ENCODE assay signal across 12 cellular contexts in genomic region chr10:23081891-23082290, GRCh38. TPM values are rescaled to one million over a fixed set of nuclear protein-coding genes. Genes with fewer than 3 reads are reported as not detected.
DNase-seq lines count a peak whose midpoint lies in the region; ATAC-seq, FAIRE-seq and TF ChIP-seq lines count a peak whose summit lies in the region.
"Had no signal": no experiment of that assay in that cellular context is flagged by ENCODE, and none has a peak within 500 bp of the region (broad histone marks: within the 10 kb centered on the region; RNA-seq: fewer than 3 reads in every experiment).

No MANE protein-coding gene starts in this region.

- H3K27me3 ChIP-seq in GM12878 (replicated peaks in 1 of 2; ENCODE audit: control insufficient read depth in 2 of 2, insufficient read depth in 2 of 2, low read length in 1 of 2) (peaks cover 0 to 3% of the 10 kb centered on the region in 2 experiments; a peak in 2 of 4 replicates), neuronal stem cell (ENCODE audit: control insufficient read depth in 3 of 3, insufficient read depth in 3 of 3, low read depth in 1 of 3, low read length in 3 of 3) (no peaks in the 10 kb centered on the region)
- H3K27me3 ChIP-seq: uterus had no signal

- no peak overlapping the region for H2AK5ac ChIP-seq in neuronal stem cell (ENCODE audit: low read depth, low read length)

- TF ChIP-seq EP300 in GM12878 (IDR thresholded peaks at IDR 0.05; ENCODE audit: borderline replicate concordance in 1 of 2, control insufficient read depth in 1 of 2, low read depth in 2 of 2, low read length in 2 of 2), result no peak

- H3K9me3 ChIP-seq in GM12878 (replicated peaks; ENCODE audit: control insufficient read depth, insufficient read depth, low read length) (no peaks in the 10 kb centered on the region), neuronal stem cell (replicated peaks in 1 of 2; ENCODE audit: control insufficient read depth in 2 of 2, insufficient read depth in 1 of 2, low read depth in 1 of 2, low read length in 2 of 2) (no peaks in the 10 kb centered on the region)
- H3K9me3 ChIP-seq: uterus had no signal

- no peak overlapping the region for H4K91ac ChIP-seq in neuronal stem cell (ENCODE audit: low read depth, low read length, poor library complexity)

- H3K79me1 ChIP-seq in neuronal stem cell (ENCODE audit: low read depth, low read length), result no peaks in the 10 kb centered on the region

- no peaks in the 10 kb centered on the region for H3K79me2 ChIP-seq in GM12878 (ENCODE audit: control insufficient read depth, insufficient read depth, low read length)

- 0% methylated on average over 4 of the region's 4 CpGs for WGBS in GM12878 (ENCODE audit: insufficient coverage, insufficient replicate concordance, low lambda C conversion rate, missing lambda C conversion rate)
- WGBS in neuronal stem cell (ENCODE audit: extremely low coverage in 2 of 2, insufficient read length in 2 of 2, insufficient replicate concordance in 1 of 2), 2 donors, result no CpG with 5 or more reads among the region's 4 CpGs

- ATAC-seq in GM12878, result peak; percentile 85
- no peak for ATAC-seq in stimulated activated memory B cell treated with anti-CD40 and anti-IgM and Interleukin-4, amounts not matched to agents 10 μg/mL and 1 μg/mL and 100 μg/mL, for 72 hours
- ATAC-seq in HG03432 (IDR thresholded peaks at IDR 0.05; ENCODE audit: unreplicated experiment), result no peak

- no peak overlapping the region for H3K14ac ChIP-seq in neuronal stem cell (ENCODE audit: low read length)

- in situ Hi-C loops in GM12878 (cut with MboI), result no loop called here

- no peak overlapping the region for H3K4me3 Mint-ChIP-seq in nephron
- H3K4me3 Mint-ChIP-seq in stimulated activated memory B cell treated with anti-CD40 and anti-IgM and Interleukin-4, amounts not matched to agents 10 μg/mL and 1 μg/mL and 100 μg/mL, for 72 hours, result no peak overlapping the region

- POLR2A ChIA-PET in GM12878 (lab: Charles Lee), result no interaction called here

- RAD21 ChIA-PET in GM12878 (lab: Charles Lee; ENCODE audit: unreplicated experiment), result interaction anchor here (0.9 kb wide), 1 partner anchor 9 kb away, joined by 3 read pairs; no protein-coding TSS in a partner anchor

- intact Hi-C loops in GM12878 (cut with micrococcal nuclease; ENCODE audit: unreplicated experiment), result loop anchor here (5.0 kb wide), 1 partner anchor 210 kb away; no protein-coding TSS in a partner anchor

- no peak overlapping the region for H3K18ac ChIP-seq in neuronal stem cell (ENCODE audit: low read length)

- no peak overlapping the region for H3K23ac ChIP-seq in neuronal stem cell (ENCODE audit: low read depth, low read length, poor library complexity)

- H2AFZ ChIP-seq in GM12878 (ENCODE audit: control insufficient read depth, low read depth, low read length) (no peak overlapping the region), neuronal stem cell (ENCODE audit: low read length) (no peak overlapping the region)

- no peaks in the 10 kb centered on the region for H4K20me1 ChIP-seq in GM12878 (ENCODE audit: control insufficient read depth, insufficient read depth)

- 0 out of 2 replicates have a peak, but pooled peaks have one; percentile 26 for TF ChIP-seq RAD21 in GM12878 (IDR thresholded peaks at IDR 0.05; ENCODE audit: insufficient read depth, low read depth, low read length)

- no peak for FAIRE-seq in GM12878 (lab: Jason Lieb, UNC)

- peaks cover 38% of the 10 kb centered on the region for H3K4me1 Mint-ChIP-seq in nephron
- H3K4me1 Mint-ChIP-seq in stimulated activated memory B cell treated with anti-CD40 and anti-IgM and Interleukin-4, amounts not matched to agents 10 μg/mL and 1 μg/mL and 100 μg/mL, for 72 hours, result no peaks in the 10 kb centered on the region

- H2BK12ac ChIP-seq in neuronal stem cell (ENCODE audit: low read length), result no peak overlapping the region

- H2BK15ac ChIP-seq in neuronal stem cell (ENCODE audit: low read length), result no peak overlapping the region

- H3K27ac ChIP-seq in GM12878 (ENCODE audit: control insufficient read depth, insufficient read depth) (no peak overlapping the region), neuronal stem cell (replicated peaks; ENCODE audit: low read length) (no peak overlapping the region)
- H3K27ac ChIP-seq: uterus had no signal

- BruUV-seq in GM12878 (replicated peaks; lab: Mats Ljungman, UMichigan), result no TSS peak

- H3K27me3 Mint-ChIP-seq in nephron (ENCODE audit: low read depth), result no peaks in the 10 kb centered on the region
- peaks cover 50% of the 10 kb centered on the region for H3K27me3 Mint-ChIP-seq in stimulated activated memory B cell treated with anti-CD40 and anti-IgM and Interleukin-4, amounts not matched to agents 10 μg/mL and 1 μg/mL and 100 μg/mL, for 72 hours

- H3K36me3 Mint-ChIP-seq in nephron (ENCODE audit: low read depth), result no peaks in the 10 kb centered on the region
- H3K36me3 Mint-ChIP-seq in stimulated activated memory B cell treated with anti-CD40 and anti-IgM and Interleukin-4, amounts not matched to agents 10 μg/mL and 1 μg/mL and 100 μg/mL, for 72 hours, result no peaks in the 10 kb centered on the region

- H2BK5ac ChIP-seq in neuronal stem cell (ENCODE audit: low read length), result no peak overlapping the region

- H3K9ac ChIP-seq in GM12878 (ENCODE audit: control insufficient read depth, insufficient read depth, low read length), result no peak overlapping the region
- H3K9ac ChIP-seq in neuronal stem cell (ENCODE audit: low read depth, low read length, poor library complexity), result no peak overlapping the region

- H3K4me3 ChIP-seq in GM12878 (no peak overlapping the region), neuronal stem cell (ENCODE audit: low read length in 2 of 2) (no peak overlapping the region)
- H3K4me3 ChIP-seq: uterus had no signal

- no peak overlapping the region for H3K4me2 ChIP-seq in GM12878 (ENCODE audit: control insufficient read depth, insufficient read depth)
- H3K4me2 ChIP-seq in neuronal stem cell (ENCODE audit: insufficient read depth, low read length, poor library complexity, severe bottlenecking), result no peak overlapping the region

- H3K9me3 Mint-ChIP-seq in nephron, result peaks cover 4% of the 10 kb centered on the region
- H3K9me3 Mint-ChIP-seq in stimulated activated memory B cell treated with anti-CD40 and anti-IgM and Interleukin-4, amounts not matched to agents 10 μg/mL and 1 μg/mL and 100 μg/mL, for 72 hours, result peaks cover 3% of the 10 kb centered on the region

- no peak for TF ChIP-seq POLR2A in GM12878 (IDR thresholded peaks at IDR 0.05; ENCODE audit: low read depth, low read length)

- SMC1A ChIA-PET in GM12878 (lab: Charles Lee; ENCODE audit: uncharacterized antibody, unreplicated experiment), result no interaction called here

- H4K8ac ChIP-seq in neuronal stem cell (ENCODE audit: low read depth, low read length), result no peak overlapping the region

- H2BK120ac ChIP-seq in neuronal stem cell (ENCODE audit: low read depth, low read length), result no peak overlapping the region

- H3K4me1 ChIP-seq in GM12878 (ENCODE audit: control insufficient read depth, insufficient read depth, low read length), result no peaks in the 10 kb centered on the region
- peaks cover 0 to 2% of the 10 kb centered on the region in 2 donors for H3K4me1 ChIP-seq in neuronal stem cell (ENCODE audit: control insufficient read depth in 2 of 2, insufficient read depth in 1 of 2, low read depth in 1 of 2, low read length in 2 of 2)
- H3K4me1 ChIP-seq: uterus had no signal

- no peak overlapping the region for H3K4ac ChIP-seq in neuronal stem cell (ENCODE audit: low read length)

- H3K36me3 ChIP-seq in GM12878 (ENCODE audit: control insufficient read depth in 2 of 2, insufficient read depth in 2 of 2, low read length in 1 of 2) (no peaks in the 10 kb centered on the region), neuronal stem cell (replicated peaks in 1 of 2; ENCODE audit: control insufficient read depth in 2 of 2, insufficient read depth in 2 of 2, low read length in 2 of 2) (no peaks in the 10 kb centered on the region)
- H3K36me3 ChIP-seq: uterus had no signal

- CTCF ChIA-PET in GM12878 (lab: Yijun Ruan, JAX), result interaction anchor here (0.7 to 1.5 kb wide), 3 partner anchors 9 to 86 kb away, joined by 3 to 4 read pairs (median 4); no protein-coding TSS in a partner anchor

- TF ChIP-seq CTCF in GM10266 (IDR thresholded peaks at IDR 0.05; ENCODE audit: control insufficient read depth, insufficient read depth, low read depth, missing control alignments) (peak; percentile 37), LNCAP (IDR thresholded peaks at IDR 0.05) (peak; percentile 33; the same call in 1 of the 2 replicates), GM12878 (IDR thresholded peaks at IDR 0.05 in 2 of 3, conservative IDR thresholded peaks at IDR 0.05 in 1 of 3; ENCODE audit: control insufficient read depth in 2 of 3, extremely low read depth in 1 of 3, insufficient read depth in 1 of 3, low read depth in 3 of 3, low read length in 3 of 3) (peak; percentile 37 to 39 (median 38); a peak in 5 of 6 replicates), nephron (IDR thresholded peaks at IDR 0.05; ENCODE audit: unreplicated experiment in 3 of 3) (no peak)

- H3K27ac Mint-ChIP-seq in nephron, result peak overlapping the region in 2 of 3 experiments; percentile 39 to 49
- H3K27ac Mint-ChIP-seq in stimulated activated memory B cell treated with anti-CD40 and anti-IgM and Interleukin-4, amounts not matched to agents 10 μg/mL and 1 μg/mL and 100 μg/mL, for 72 hours, result no peak overlapping the region

- DNase-seq in GM10266 (ENCODE audit: extremely low spot score) (no peak), GM12878 (ENCODE audit: low read depth, low spot score) (no peak), hypothalamus (lab: John Stamatoyannopoulos, UW) (no peak), neuronal stem cell (ENCODE audit: low spot score) (no peak)
- DNase-seq: activated CD4-positive, alpha-beta T cell treated with anti-CD3 and anti-CD28 coated beads, Interleukin-2, amount 50 U/mL, for 1 hour; islet precursor cell; NCI-H345; uterus had no signal

RNA-seq across cellular contexts. Expression of gene MSRB2, which starts 13.5 kb away (rescaled TPM):
- total RNA-seq in GM12878 (2013; cell fraction: nucleolus; rRNA removed), result 0.63 and 1.7 TPM in 2 replicates
- total RNA-seq in GM12878 (2014; rRNA removed) (6.4 and 7.9 TPM in 2 replicates), GM12878 (2014; rRNA removed; fragmentation: Illumina TruSeq; extraction: Trizol) (4.2 and 4.9 TPM in 2 replicates), GM12878 (2021) (7.1 and 9.8 TPM in 2 replicates)
- 4.1 TPM for polyA plus RNA-seq in GM12878 (2011; ENCODE audit: low read depth)
- polyA plus RNA-seq in GM12878 (2011; rRNA removed) (6.7 and 7.8 TPM in 2 replicates), GM12878 (2014; fragmentation: Illumina TruSeq; extraction: Trizol) (2.6 and 4.0 TPM in 2 replicates), GM12878 (2014; fragmentation: Nextera tagmentation; extraction: Ambion mirVana) (1 to 10 TPM; 1.5 to 3.5 TPM), GM12878 (2014; rRNA removed) (6.0 and 7.6 TPM in 2 replicates), GM12878 (2016; fragmentation: Nextera tagmentation; extraction: Ambion mirVana) (10 to 100 TPM; 18.5 to 18.6 TPM)
- 4.1 and 4.4 TPM in 2 replicates for polyA plus RNA-seq in GM12878 (2011; cell fraction: cytosol; rRNA removed)
- 2.8 and 4.7 TPM in 2 replicates for polyA plus RNA-seq in GM12878 (2011; cell fraction: nucleus; rRNA removed)
- 9.7 and 12.3 TPM in 2 replicates for polyA plus RNA-seq in GM12878 (2012)
- polyA minus RNA-seq in GM12878 (2011; rRNA and poly(A)+ RNA removed), result 1.4 and 2.1 TPM in 2 replicates
- 1.1 TPM in 1 of 2 replicates, not detected in the other for polyA minus RNA-seq in GM12878 (2011; cell fraction: cytosol; rRNA and poly(A)+ RNA removed)
- polyA minus RNA-seq in GM12878 (2011; cell fraction: nucleus; rRNA and poly(A)+ RNA removed), result 0.24 and 1.1 TPM in 2 replicates
- polyA plus RNA-seq in neuronal stem cell (2013, experiment 1 of 2), result 18.6 TPM
- 18.2 TPM for polyA plus RNA-seq in neuronal stem cell (2013, experiment 2 of 2)

Comparison
In these comparisons a context has a peak if more than half of its experiments do, and no peak if none do; other contexts are left out.
1. CTCF ChIP-seq: peak in GM10266 (single experiment), LNCAP (single experiment) and GM12878 (3 of 3); none in nephron (0 of 3).